In genomic region chrX:48616575-48616974, GRCh38 we compare ENCODE assay signal across 15 cellular contexts.
"Had no signal": no experiment of that assay in that cellular context is flagged by ENCODE, and none has a peak within 500 bp of the region (broad histone marks: within the 10 kb centered on the region; RNA-seq: fewer than 3 reads in every experiment).

No MANE protein-coding gene starts in this region.

- H3K4me3 Mint-ChIP-seq: activated naive CD4-positive, alpha-beta T cell treated with anti-CD3 and anti-CD28 coated beads, Interleukin-2, amount 50 U/mL, for 24 hours; immature natural killer cell; naive thymus-derived CD8-positive, alpha-beta T cell; stimulated activated memory B cell treated with anti-CD40 and anti-IgM and Interleukin-4, amounts not matched to agents 10 μg/mL and 1 μg/mL and 100 μg/mL, for 72 hours had no signal

- H3K4me1 Mint-ChIP-seq: activated naive CD4-positive, alpha-beta T cell treated with anti-CD3 and anti-CD28 coated beads, Interleukin-2, amount 50 U/mL, for 24 hours; immature natural killer cell; stimulated activated memory B cell treated with anti-CD40 and anti-IgM and Interleukin-4, amounts not matched to agents 10 μg/mL and 1 μg/mL and 100 μg/mL, for 72 hours had no signal

- H3K9me3 ChIP-seq: mucosa of descending colon, tibial artery, vagina had no signal

- ATAC-seq: mucosa of descending colon; naive thymus-derived CD8-positive, alpha-beta T cell; right cardiac atrium; stimulated activated memory B cell treated with anti-CD40 and anti-IgM and Interleukin-4, amounts not matched to agents 10 μg/mL and 1 μg/mL and 100 μg/mL, for 72 hours had no signal

- FAIRE-seq: TTC549 had no signal

- H3K36me3 ChIP-seq: brain microvascular endothelial cell, tibial artery, vagina had no signal

- H3K4me1 ChIP-seq: tibial artery, vagina had no signal

- H3K27ac ChIP-seq: brain microvascular endothelial cell, tibial artery, vagina had no signal

- H3K4me3 ChIP-seq: mucosa of descending colon, tibial artery, vagina had no signal

- H3K27me3 ChIP-seq: brain microvascular endothelial cell, tibial artery, vagina had no signal

- H3K36me3 Mint-ChIP-seq: activated naive CD4-positive, alpha-beta T cell treated with anti-CD3 and anti-CD28 coated beads, Interleukin-2, amount 50 U/mL, for 24 hours; immature natural killer cell; naive thymus-derived CD8-positive, alpha-beta T cell; stimulated activated memory B cell treated with anti-CD40 and anti-IgM and Interleukin-4, amounts not matched to agents 10 μg/mL and 1 μg/mL and 100 μg/mL, for 72 hours had no signal

- H3K9me3 Mint-ChIP-seq: activated naive CD4-positive, alpha-beta T cell treated with anti-CD3 and anti-CD28 coated beads, Interleukin-2, amount 50 U/mL, for 24 hours; immature natural killer cell; naive thymus-derived CD8-positive, alpha-beta T cell; stimulated activated memory B cell treated with anti-CD40 and anti-IgM and Interleukin-4, amounts not matched to agents 10 μg/mL and 1 μg/mL and 100 μg/mL, for 72 hours had no signal

- H3K27me3 Mint-ChIP-seq: activated naive CD4-positive, alpha-beta T cell treated with anti-CD3 and anti-CD28 coated beads, Interleukin-2, amount 50 U/mL, for 24 hours; naive thymus-derived CD8-positive, alpha-beta T cell; stimulated activated memory B cell treated with anti-CD40 and anti-IgM and Interleukin-4, amounts not matched to agents 10 μg/mL and 1 μg/mL and 100 μg/mL, for 72 hours had no signal

- H3K27ac Mint-ChIP-seq: activated naive CD4-positive, alpha-beta T cell treated with anti-CD3 and anti-CD28 coated beads, Interleukin-2, amount 50 U/mL, for 24 hours; immature natural killer cell; progenitor cell of endocrine pancreas; stimulated activated memory B cell treated with anti-CD40 and anti-IgM and Interleukin-4, amounts not matched to agents 10 μg/mL and 1 μg/mL and 100 μg/mL, for 72 hours had no signal

- DNase-seq: activated T-cell treated with anti-CD3 and anti-CD28 coated beads, Interleukin-2, amount 50 U/mL, for 1 hour; brain microvascular endothelial cell; cerebellar nuclear complex; dermis blood vessel endothelial cell; immature natural killer cell; mucosa of descending colon; naive thymus-derived CD8-positive, alpha-beta T cell; nucleus accumbens; right cardiac atrium; tibial artery had no signal
